In genomic region chr11:32426192-32426591, GRCh38 we compare ENCODE assay signal across 20 cellular contexts. TPM values are rescaled to one million over a fixed set of nuclear protein-coding genes. Genes with fewer than 3 reads are reported as not detected.
A peak's percentile ranks its signal among the peaks of the same experiment; 100 is the strongest.
DNase-seq lines count a peak whose midpoint lies in the region; ATAC-seq and TF ChIP-seq lines count a peak whose summit lies in the region.
"Had no signal": no experiment of that assay in that cellular context is flagged by ENCODE, and none has a peak within 500 bp of the region (broad histone marks: within the 10 kb centered on the region; RNA-seq: fewer than 3 reads in every experiment).

No MANE protein-coding gene starts in this region.

- H3K9me3 Mint-ChIP-seq in brain, result peaks cover 0 to 15% (median 6%) of the 10 kb centered on the region in 5 experiments
- no peaks in the 10 kb centered on the region for H3K9me3 Mint-ChIP-seq in naive thymus-derived CD8-positive, alpha-beta T cell
- H3K9me3 Mint-ChIP-seq: activated naive CD8-positive, alpha-beta T cell treated with anti-CD3 and anti-CD28 coated beads, Interleukin-2, amount 10 ng/mL, durations not matched to agents 7 days and 5 days had no signal

- ATAC-seq in left ventricle myocardium superior (peak; percentile 26), Right ventricle myocardium superior (ENCODE audit: poor library complexity) (no peak), GM21360 (IDR thresholded peaks at IDR 0.05; ENCODE audit: unreplicated experiment) (no peak)
- ATAC-seq in naive thymus-derived CD8-positive, alpha-beta T cell, result no peak
- ATAC-seq: HCT116 had no signal

- H3K9me3 ChIP-seq in esophagus squamous epithelium, result no peaks in the 10 kb centered on the region
- H3K9me3 ChIP-seq: neutrophil, sigmoid colon, thoracic aorta had no signal

- intact Hi-C loops in left ventricle myocardium superior (cut with micrococcal nuclease), result no loop called here
- intact Hi-C loops in Right ventricle myocardium superior (cut with DNase I), result no loop called here
- intact Hi-C loops in esophagus squamous epithelium (cut with DNase I), result no loop called here

- H3K27ac ChIP-seq in esophagus squamous epithelium, result no peak overlapping the region
- H3K27ac ChIP-seq: neutrophil, sigmoid colon, thoracic aorta had no signal

- H3K27me3 ChIP-seq in esophagus squamous epithelium, result peaks cover 10 to 100% (median 34%) of the 10 kb centered on the region in 4 donors

- no peaks in the 10 kb centered on the region for H3K36me3 ChIP-seq in esophagus squamous epithelium
- H3K36me3 ChIP-seq: neutrophil, sigmoid colon, thoracic aorta had no signal

- H3K36me3 Mint-ChIP-seq in brain, result no peaks in the 10 kb centered on the region
- peaks cover 0 to 5% (median 0%) of the 10 kb centered on the region in 3 donors for H3K36me3 Mint-ChIP-seq in naive thymus-derived CD8-positive, alpha-beta T cell
- H3K36me3 Mint-ChIP-seq: activated naive CD8-positive, alpha-beta T cell treated with anti-CD3 and anti-CD28 coated beads, Interleukin-2, amount 10 ng/mL, durations not matched to agents 7 days and 5 days had no signal

- peaks cover 0 to 21% (median 0%) of the 10 kb centered on the region in 3 donors for H3K4me1 ChIP-seq in esophagus squamous epithelium

- peak overlapping the region; percentile 60 to 77 (median 74) for H3K4me3 Mint-ChIP-seq in brain
- peak overlapping the region in 6 of 10 donors; percentile 23 to 46 (median 34) for H3K4me3 Mint-ChIP-seq in naive thymus-derived CD8-positive, alpha-beta T cell
- H3K4me3 Mint-ChIP-seq: activated naive CD8-positive, alpha-beta T cell treated with anti-CD3 and anti-CD28 coated beads, Interleukin-2, amount 10 ng/mL, durations not matched to agents 7 days and 5 days; memory B cell had no signal

- no peak for DNase-seq in left ventricle myocardium superior
- DNase-seq in Right ventricle myocardium superior, result no peak
- no peak for DNase-seq in naive thymus-derived CD8-positive, alpha-beta T cell
- no peak for DNase-seq in esophagus squamous epithelium (lab: John Stamatoyannopoulos, UW)
- no peak for DNase-seq in NCI-H2081 (lab: John Stamatoyannopoulos, UW)
- no peak for DNase-seq in effector CD8-positive, alpha-beta T cell (lab: John Stamatoyannopoulos, UW)
- DNase-seq: activated CD4-positive, CD25-positive, alpha-beta regulatory T cell treated with anti-CD3 and anti-CD28 coated beads, Interleukin-2, amount 50 U/mL, for 72 hours; activated naive CD8-positive, alpha-beta T cell treated with anti-CD3 and anti-CD28 coated beads, Interleukin-2, amount 10 ng/mL, durations not matched to agents 7 days and 5 days; NCI-H1930; NCI-H446 treated with DMSO at 0.1 percent for 48 hours; sigmoid colon; stimulated activated CD4-positive, alpha-beta T cell treated with anti-CD3 and anti-CD28 coated beads, Interleukin-4, amount 100 ng/mL, for 1 hour had no signal

- POLR2A ChIA-PET in naive thymus-derived CD8-positive, alpha-beta T cell (lab: Charles Lee), result no interaction called here

- no peak overlapping the region for H3K4me3 ChIP-seq in esophagus squamous epithelium
- H3K4me3 ChIP-seq: thoracic aorta had no signal

- peaks cover 24% of the 10 kb centered on the region for H3K4me1 Mint-ChIP-seq in brain
- peaks cover 3 to 21% (median 14%) of the 10 kb centered on the region in 4 donors for H3K4me1 Mint-ChIP-seq in naive thymus-derived CD8-positive, alpha-beta T cell
- H3K4me1 Mint-ChIP-seq: memory B cell had no signal

- peaks cover 100% of the 10 kb centered on the region for H3K27me3 Mint-ChIP-seq in brain
- H3K27me3 Mint-ChIP-seq in naive thymus-derived CD8-positive, alpha-beta T cell, result peaks cover 29 to 90% (median 52%) of the 10 kb centered on the region in 5 donors

- H3K27ac Mint-ChIP-seq in brain, result no peak overlapping the region
- H3K27ac Mint-ChIP-seq in naive thymus-derived CD8-positive, alpha-beta T cell, result no peak overlapping the region
- H3K27ac Mint-ChIP-seq: activated naive CD8-positive, alpha-beta T cell treated with anti-CD3 and anti-CD28 coated beads, Interleukin-2, amount 10 ng/mL, durations not matched to agents 7 days and 5 days; memory B cell had no signal

- 13 to 22% methylated on average over 8 to 11 of the region's 12 CpGs for WGBS in esophagus squamous epithelium, 2 donors

- TF ChIP-seq POLR2A in esophagus squamous epithelium (IDR thresholded peaks at IDR 0.05), result no peak

- TF ChIP-seq CTCF in brain (conservative IDR thresholded peaks at IDR 0.05), result no peak
- no peak for TF ChIP-seq CTCF in esophagus squamous epithelium (IDR thresholded peaks at IDR 0.05)

RNA-seq across cellular contexts. Expression of gene WT1, which starts 9.1 kb away (rescaled TPM):
- total RNA-seq in left ventricle myocardium superior, result 2.6 TPM
- total RNA-seq in Right ventricle myocardium superior, result 2.3 TPM
- polyA plus RNA-seq in brain (ENCODE audit: insufficient read depth, low read depth, low replicate concordance), result not detected
- not detected for total RNA-seq in naive thymus-derived CD8-positive, alpha-beta T cell
- polyA plus RNA-seq in naive thymus-derived CD8-positive, alpha-beta T cell, result not detected
- not detected for total RNA-seq in esophagus squamous epithelium
- total RNA-seq: activated naive CD8-positive, alpha-beta T cell treated with anti-CD3 and anti-CD28 coated beads, Interleukin-2, amount 10 ng/mL, durations not matched to agents 7 days and 5 days; fibroblast of lung; T-helper 2 cell treated with Interferon-gamma antibody and Interleukin-4, amounts not matched to agents 100 ng/mL and 5 ng/mL, for 36 hours had no signal
- polyA plus RNA-seq: fibroblast of lung had no signal
